1 cellular context compared by ENCODE assay signal in the genomic region with DNA sequence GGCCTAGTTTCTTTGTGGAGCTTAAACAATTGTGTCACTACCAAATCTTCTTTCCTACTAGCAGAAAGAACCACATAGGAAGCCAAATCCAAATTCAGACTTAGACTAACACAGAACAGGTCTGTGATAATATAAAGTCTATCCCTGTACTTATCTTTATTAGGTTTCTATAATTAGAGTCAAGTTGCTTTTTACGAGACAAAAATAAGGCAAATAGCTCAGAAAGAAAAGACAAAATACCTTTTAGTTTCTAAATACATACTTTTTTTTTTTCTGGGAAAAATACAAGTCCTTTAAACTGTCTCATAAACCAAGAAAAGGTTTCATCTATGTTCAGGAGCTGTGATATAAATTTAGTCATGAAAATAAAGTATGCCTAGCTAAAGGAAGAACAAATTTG.
TF ChIP-seq lines count a peak whose summit lies in the region.

No MANE protein-coding gene starts in this region.

TF ChIP-seq in HEK293, 187 proteins besides CTCF, POLR2A, EP300 and RAD21 (continued from another document):
- TF ChIP-seq ZNF473 (tag by site-specific recombination; IDR thresholded peaks at IDR 0.05) (no peak), ZBTB26 (tag by site-specific recombination; optimal IDR thresholded peaks at IDR 0.05) (no peak), ZNF785 (tag by site-specific recombination; IDR thresholded peaks at IDR 0.05) (no peak), BCL11A (tag by site-specific recombination; IDR thresholded peaks at IDR 0.05; ENCODE audit: low read depth) (no peak), ZNF645 (tag by site-specific recombination; IDR thresholded peaks at IDR 0.05) (no peak), ZNF624 (tag by site-specific recombination; IDR thresholded peaks at IDR 0.05) (no peak), ZNF266 (tag by site-specific recombination; IDR thresholded peaks at IDR 0.05; ENCODE audit: low read depth) (no peak)
- TF ChIP-seq, protein P1, sequence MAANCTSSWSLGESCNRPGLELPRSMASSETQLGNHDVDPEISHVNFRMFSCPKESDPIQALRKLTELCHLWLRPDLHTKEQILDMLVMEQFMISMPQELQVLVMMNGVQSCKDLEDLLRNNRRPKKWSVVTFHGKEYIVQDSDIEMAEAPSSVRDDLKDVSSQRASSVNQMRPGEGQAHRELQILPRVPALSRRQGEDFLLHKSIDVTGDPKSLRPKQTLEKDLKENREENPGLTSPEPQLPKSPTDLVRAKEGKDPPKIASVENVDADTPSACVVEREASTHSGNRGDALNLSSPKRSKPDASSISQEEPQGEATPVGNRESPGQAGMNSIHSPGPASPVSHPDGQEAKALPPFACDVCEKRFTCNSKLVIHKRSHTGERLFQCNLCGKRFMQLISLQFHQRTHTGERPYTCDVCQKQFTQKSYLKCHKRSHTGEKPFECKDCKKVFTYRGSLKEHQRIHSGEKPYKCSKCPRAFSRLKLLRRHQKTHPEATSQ (tag by site-specific recombination; IDR thresholded peaks at IDR 0.05): no peak
